ENCODE assay signal across 15 cellular contexts in the genomic region with DNA sequence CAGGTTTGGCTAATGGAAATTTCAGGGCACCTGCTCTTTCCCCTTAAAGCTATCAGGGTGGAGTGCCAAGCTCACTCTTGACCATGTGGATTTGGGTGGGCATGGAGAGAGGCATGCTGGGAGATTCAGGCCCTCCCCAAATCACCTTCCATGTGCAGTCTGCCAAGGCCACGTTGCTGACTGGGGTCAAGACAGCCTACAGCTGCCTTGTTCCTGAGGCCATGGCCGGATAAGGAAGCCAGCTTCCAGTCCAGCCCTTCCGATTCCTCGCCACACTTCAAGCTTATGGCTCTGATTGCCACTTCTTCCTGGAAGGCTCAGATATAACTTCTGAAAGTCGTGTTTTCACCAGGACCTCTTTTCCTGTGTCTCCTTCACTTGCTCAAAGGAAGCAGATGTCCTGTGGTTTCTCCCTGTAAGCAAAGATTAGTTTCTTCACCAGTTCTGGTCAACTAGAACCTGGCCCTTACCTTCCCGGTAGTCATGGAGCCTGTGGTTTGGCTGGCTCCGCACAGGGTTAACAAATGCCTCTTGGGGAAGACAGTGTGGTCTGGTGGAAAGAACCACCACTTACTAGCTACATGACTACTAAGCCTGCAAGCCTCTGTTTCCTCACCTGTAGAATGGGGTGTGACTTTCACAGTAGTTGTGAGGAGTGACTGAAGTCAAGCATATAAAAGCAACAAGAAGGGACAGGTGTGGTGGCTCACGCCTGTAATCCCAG. TPM values are rescaled to one million over a fixed set of nuclear protein-coding genes. Genes with fewer than 3 reads are reported as not detected.
DNase-seq lines count a peak whose midpoint lies in the region; ATAC-seq and TF ChIP-seq lines count a peak whose summit lies in the region.
"Had no signal": no experiment of that assay in that cellular context is flagged by ENCODE, and none has a peak within 500 bp of the region (broad histone marks: within the 10 kb centered on the region; RNA-seq: fewer than 3 reads in every experiment).

No MANE protein-coding gene starts in this region.

- no peaks in the 10 kb centered on the region for H3K27me3 ChIP-seq in AG04450 (ENCODE audit: control insufficient read depth, insufficient read depth, low read length)
- no peaks in the 10 kb centered on the region for H3K27me3 ChIP-seq in sigmoid colon
- H3K27me3 ChIP-seq: cardiac muscle cell had no signal

- no peaks in the 10 kb centered on the region for H3K4me1 ChIP-seq in sigmoid colon

- DNase-seq in AG04450 (ENCODE audit: low read depth, low spot score) (no peak), CMK (ENCODE audit: low read depth) (peak; percentile 81), UCSD-AML1 (lab: John Stamatoyannopoulos, UW; ENCODE audit: unreplicated experiment) (peak; percentile 83), sigmoid colon (no peak), HUDEP-2 (lab: John Stamatoyannopoulos, UW; ENCODE audit: unreplicated experiment in 76 of 76) (no peak), NCI-H1092 treated with DMSO at 0.1 percent for 48 hours (lab: John Stamatoyannopoulos, UW) (no peak)
- DNase-seq: activated CD4-positive, CD25-positive, alpha-beta regulatory T cell treated with anti-CD3 and anti-CD28 coated beads, Interleukin-2, amount 50 U/mL, for 72 hours; activated effector memory CD4-positive, alpha-beta T cell treated with anti-CD3 and anti-CD28 coated beads, Interleukin-2, amount 50 U/mL, for 16 hours; AML-193; NCI-H1092; NCI-H226 had no signal

- H3K4me3 ChIP-seq in AG04450 (ENCODE audit: low read depth, low read length) (no peak overlapping the region), sigmoid colon (no peak overlapping the region)
- H3K4me3 ChIP-seq: cardiac muscle cell, SK-N-MC had no signal

- peaks cover 0 to 70% (median 5%) of the 10 kb centered on the region in 4 donors for H3K36me3 ChIP-seq in sigmoid colon

- H3K9me3 ChIP-seq in AG04450 (ENCODE audit: control insufficient read depth, insufficient read depth, low read length) = no peaks in the 10 kb centered on the region; the same call in 1 of the 2 replicates
- no peaks in the 10 kb centered on the region for H3K9me3 ChIP-seq in sigmoid colon

- H3K27ac ChIP-seq in AG04450 (ENCODE audit: low read depth, low read length) = peak overlapping the region; percentile 39
- no peak overlapping the region for H3K27ac ChIP-seq in sigmoid colon
- H3K27ac ChIP-seq: cardiac muscle cell, SK-N-MC had no signal

- TF ChIP-seq POLR2A in sigmoid colon (IDR thresholded peaks at IDR 0.05) = no peak

- intact Hi-C loops in sigmoid colon (cut with DNase I) = no loop called here

- TF ChIP-seq CTCF in AG04450 (IDR thresholded peaks at IDR 0.05; ENCODE audit: low read depth, low read length) = no peak
- TF ChIP-seq CTCF in sigmoid colon (IDR thresholded peaks at IDR 0.05) = no peak

- POLR2A ChIA-PET in AG04450 (lab: Yijun Ruan, JAX) = interaction anchor here (1.3 kb wide), 1 partner anchor 16 kb away, joined by 3 read pairs; a partner anchor contains a TSS

- ATAC-seq in esophagus mucosa = peak; percentile 70
- no peak for ATAC-seq in HG03135 (IDR thresholded peaks at IDR 0.05; ENCODE audit: unreplicated experiment)

- 65 to 85% methylated on average over 8 of the region's 8 CpGs for WGBS in sigmoid colon, 2 donors

- no peak for TF ChIP-seq EP300 in sigmoid colon (IDR thresholded peaks at IDR 0.05)

- CTCF ChIA-PET in AG04450 (lab: Charles Lee) = interaction anchor here (3.5 kb wide), 1 partner anchor 14 kb away, joined by 16 read pairs; no protein-coding TSS in a partner anchor

RNA-seq across cellular contexts. Expression of a gene that starts 16.1 kb away (rescaled TPM):
- polyA plus RNA-seq in AG04450 (2011; rRNA removed) = 6,434 and 7,581 TPM in 2 replicates
- polyA minus RNA-seq in AG04450 (2011; rRNA and poly(A)+ RNA removed) = 1,741 and 1,851 TPM in 2 replicates
- total RNA-seq in esophagus mucosa = 4,303 TPM
- 1,000 to 10,000 TPM; 3,556 to 5,645 (median 4,871) TPM for total RNA-seq in sigmoid colon
- polyA plus RNA-seq in sigmoid colon = over 10,000 TPM in 2 of 3 donors, 1,000 to 10,000 TPM in 1; 6,420 to 14,118 (median 13,579) TPM

Comparison
In these comparisons a context has a peak if more than half of its experiments do, and no peak if none do; other contexts are left out.
1. DNase-seq: peak in CMK (single experiment) and UCSD-AML1 (single experiment); none in AG04450 (single experiment), sigmoid colon (single experiment), HUDEP-2 (0 of 76) and NCI-H1092 treated with DMSO at 0.1 percent for 48 hours (single experiment).